19 cellular contexts compared by ENCODE assay signal in the genomic region with DNA sequence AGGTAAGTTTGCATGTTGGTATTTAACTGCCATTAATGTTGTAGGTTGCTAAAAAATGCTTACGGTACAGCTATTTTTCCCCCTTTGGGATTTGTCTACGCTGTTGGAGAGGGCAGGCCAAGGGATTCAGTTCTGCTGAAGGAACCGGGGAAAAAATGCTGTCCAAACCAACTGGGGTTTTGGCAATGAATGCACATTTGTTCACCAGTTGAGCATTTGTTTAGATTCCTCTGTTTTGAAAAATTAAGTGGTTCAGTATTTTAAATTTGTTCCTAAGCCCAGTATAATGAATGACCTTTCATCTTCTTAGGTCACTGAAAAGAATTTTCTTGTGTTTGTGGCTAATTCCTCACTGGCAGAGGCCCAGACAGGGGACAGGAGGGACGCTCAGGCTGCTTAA. TPM values are rescaled to one million over a fixed set of nuclear protein-coding genes. Genes with fewer than 3 reads are reported as not detected.
DNase-seq lines count a peak whose midpoint lies in the region; FAIRE-seq and TF ChIP-seq lines count a peak whose summit lies in the region.
"Had no signal": no experiment of that assay in that cellular context is flagged by ENCODE, and none has a peak within 500 bp of the region (broad histone marks: within the 10 kb centered on the region; RNA-seq: fewer than 3 reads in every experiment).

No MANE protein-coding gene starts in this region.

- no peak overlapping the region for H3K4me3 Mint-ChIP-seq in progenitor cell of endocrine pancreas (ENCODE audit: low read depth)
- H3K4me3 Mint-ChIP-seq: IgD-negative memory B cell had no signal

- H3K27me3 Mint-ChIP-seq in progenitor cell of endocrine pancreas, result peaks cover 11% of the 10 kb centered on the region

- no peak overlapping the region for H3K4me3 ChIP-seq in parathyroid adenoma (ENCODE audit: low read depth, low read length)
- H3K4me3 ChIP-seq: A549 had no signal

- H2AFZ ChIP-seq in parathyroid adenoma, result peak overlapping the region; percentile 8

- H3K36me3 ChIP-seq in parathyroid adenoma (ENCODE audit: control insufficient read depth, insufficient read depth, low read length), result no peaks in the 10 kb centered on the region

- H3K27ac Mint-ChIP-seq in progenitor cell of endocrine pancreas, result no peak overlapping the region
- H3K27ac Mint-ChIP-seq: IgD-negative memory B cell had no signal

- H3K27me3 ChIP-seq in parathyroid adenoma (ENCODE audit: control insufficient read depth, insufficient read depth, low read length), result no peaks in the 10 kb centered on the region

- FAIRE-seq in HTR-8/SVneo (lab: Jason Lieb, UNC), result peak; percentile 26
- FAIRE-seq: A549 had no signal

- DNase-seq in AG08396 (ENCODE audit: low spot score) (peak; percentile 49), HTR-8/SVneo (ENCODE audit: insufficient read length, low spot score) (no peak), fibroblast of gingiva (ENCODE audit: low read depth) (peak; percentile 67), NCI-H2081 (lab: John Stamatoyannopoulos, UW) (no peak), cortex of kidney (lab: John Stamatoyannopoulos, UW) (no peak), progenitor cell of endocrine pancreas (ENCODE audit: low spot score, unreplicated experiment) (no peak)
- DNase-seq: Caco-2, DMS153, HCEC 1CT, NCI-H1105 treated with DMSO at 0.1 percent for 48 hours, NCI-H1694 treated with DMSO at 0.1 percent for 48 hours, NCI-H446, NCI-H69, OCI-M1, RPMI8226, SIG-M5 had no signal

- peaks cover 9% of the 10 kb centered on the region for H3K4me1 ChIP-seq in parathyroid adenoma
- H3K4me1 ChIP-seq: A549, Caco-2 had no signal

- no peak for TF ChIP-seq CTCF in parathyroid adenoma (IDR thresholded peaks at IDR 0.05)
- TF ChIP-seq CTCF in progenitor cell of endocrine pancreas (IDR thresholded peaks at IDR 0.05; ENCODE audit: unreplicated experiment), result no peak

- no peaks in the 10 kb centered on the region for H3K9me3 Mint-ChIP-seq in progenitor cell of endocrine pancreas (ENCODE audit: low read depth)
- H3K9me3 Mint-ChIP-seq: IgD-negative memory B cell had no signal

- no peak overlapping the region for H3K4me2 ChIP-seq in parathyroid adenoma (ENCODE audit: low read length)
- H3K4me2 ChIP-seq: A549 had no signal

- H3K9ac ChIP-seq in parathyroid adenoma, result no peak overlapping the region

- H3K79me2 ChIP-seq in parathyroid adenoma, result no peaks in the 10 kb centered on the region

- H3K4me1 Mint-ChIP-seq in progenitor cell of endocrine pancreas (ENCODE audit: low read depth), result peaks cover 4% of the 10 kb centered on the region
- H3K4me1 Mint-ChIP-seq: IgD-negative memory B cell had no signal

- no peak overlapping the region for H3K27ac ChIP-seq in parathyroid adenoma
- H3K27ac ChIP-seq: A549 had no signal

- no peaks in the 10 kb centered on the region for H3K36me3 Mint-ChIP-seq in progenitor cell of endocrine pancreas (ENCODE audit: insufficient read depth)
- H3K36me3 Mint-ChIP-seq: IgD-negative memory B cell had no signal

- H3K9me3 ChIP-seq in parathyroid adenoma (ENCODE audit: control insufficient read depth, low read length), result no peaks in the 10 kb centered on the region
- H3K9me3 ChIP-seq: A549, Caco-2 had no signal

RNA-seq across cellular contexts. Expression of a gene that starts 10.8 kb away (rescaled TPM):
- 0.53 and 0.73 TPM in 2 replicates for total RNA-seq in progenitor cell of endocrine pancreas

Comparison
In these comparisons a context has a peak if more than half of its experiments do, and no peak if none do; other contexts are left out.
1. DNase-seq: peak in AG08396 (single experiment) and fibroblast of gingiva (single experiment); none in HTR-8/SVneo (single experiment), NCI-H2081 (0 of 2), cortex of kidney (single experiment) and progenitor cell of endocrine pancreas (single experiment).